ENCODE assay signal across 10 cellular contexts in the genomic region with DNA sequence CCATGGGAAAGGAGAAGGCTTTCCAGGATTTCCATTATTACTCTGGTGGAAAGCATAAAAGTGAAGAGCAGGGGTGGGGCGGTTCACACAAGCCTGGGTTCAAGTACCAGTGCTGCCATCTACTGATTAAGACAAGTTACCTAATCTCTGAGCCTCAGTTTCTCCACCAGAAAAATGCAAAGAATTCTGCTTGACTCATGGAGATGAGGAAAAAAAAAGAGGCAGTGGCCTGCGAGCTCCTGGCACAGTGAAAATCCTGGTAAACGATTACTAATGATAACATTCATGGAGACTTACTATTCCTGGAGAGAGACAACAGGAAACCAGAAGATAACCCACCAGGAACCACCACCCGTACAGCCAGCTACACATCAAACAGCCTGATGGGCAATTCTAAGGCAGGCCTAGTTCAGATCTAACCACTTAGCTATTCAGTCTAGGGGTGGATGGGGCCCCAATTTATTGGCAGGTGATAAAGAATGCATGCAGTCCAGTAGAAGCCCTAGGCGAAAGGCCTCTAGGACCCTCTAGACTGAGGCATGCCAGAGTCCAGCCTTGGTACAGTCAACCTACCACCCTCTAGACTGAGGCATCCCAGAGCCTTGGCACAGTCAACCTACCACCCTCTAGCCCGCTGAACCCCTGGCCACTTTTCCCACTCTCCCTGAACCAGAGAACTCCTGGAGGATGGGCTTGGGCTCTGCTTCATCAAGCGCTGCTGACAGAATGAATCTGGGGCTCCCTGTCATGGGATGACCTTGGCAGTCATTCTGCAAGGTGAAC. TPM values are rescaled to one million over a fixed set of nuclear protein-coding genes. Genes with fewer than 3 reads are reported as not detected.
DNase-seq lines count a peak whose midpoint lies in the region; TF ChIP-seq lines count a peak whose summit lies in the region.
"Had no signal": no experiment of that assay in that cellular context is flagged by ENCODE, and none has a peak within 500 bp of the region (broad histone marks: within the 10 kb centered on the region; RNA-seq: fewer than 3 reads in every experiment).

No MANE protein-coding gene starts in this region.

- peaks cover 12% of the 10 kb centered on the region; the same call in 1 of the 2 replicates for H3K79me2 ChIP-seq in H9 (ENCODE audit: insufficient read depth, low read length)

- H4K5ac ChIP-seq in H9 (ENCODE audit: insufficient read length, low read depth, low read length), result no peak overlapping the region

- DNase-seq in H9 (peak; percentile 19), astrocyte of the hippocampus (ENCODE audit: low read depth, low spot score) (peak; percentile 48), mucosa of gallbladder (ENCODE audit: low spot score) (no peak), hypothalamus (lab: John Stamatoyannopoulos, UW) (no peak), T-helper 1 cell (no peak), HPDE6-E6E7 (ENCODE audit: extremely low spot score) (no peak)
- DNase-seq: activated CD4-positive, alpha-beta T cell treated with anti-CD3 and anti-CD28 coated beads for 36 hours; NCI-H2081 had no signal

- H2AFZ ChIP-seq in H9 (ENCODE audit: low read length), result no peak overlapping the region

- peaks cover 25% of the 10 kb centered on the region for H3K27me3 Mint-ChIP-seq in H9 (ENCODE audit: low read depth)

- H3K18ac ChIP-seq in H9 (ENCODE audit: insufficient read length, low read depth, low read length), result no peak overlapping the region

- peak overlapping the region; percentile 92 for H3K4me3 ChIP-seq in iPS-20b (ENCODE audit: low read length)
- H3K4me3 ChIP-seq in skeletal muscle tissue (ENCODE audit: low read length in 3 of 3), result peak overlapping the region; percentile 86 to 88 (median 87)

- H3K4me1 ChIP-seq in H9 (ENCODE audit: insufficient read depth, low read length) (peaks cover 4% of the 10 kb centered on the region; the same call in 1 of the 2 replicates), iPS-20b (ENCODE audit: insufficient read depth, low read length) (peaks cover 34% of the 10 kb centered on the region), skeletal muscle tissue (ENCODE audit: control insufficient read depth in 3 of 3, insufficient read depth in 3 of 3, low read length in 3 of 3) (peaks cover 68 to 90% (median 81%) of the 10 kb centered on the region in 3 donors)

- peak overlapping the region; percentile 87 to 89 for H3K4me3 Mint-ChIP-seq in H9
- H3K4me3 Mint-ChIP-seq: activated CD4-positive, alpha-beta T cell treated with anti-CD3 and anti-CD28 coated beads for 36 hours had no signal

- H3K79me1 ChIP-seq in H9 (ENCODE audit: insufficient read depth, low read depth, low read length, poor library complexity, severe bottlenecking), result peaks cover 3% of the 10 kb centered on the region

- H4K91ac ChIP-seq in H9 (ENCODE audit: insufficient read length, low read depth, low read length), result no peak overlapping the region

- H3K14ac ChIP-seq in H9 (ENCODE audit: insufficient read depth, low read length), result no peak overlapping the region

- H2BK12ac ChIP-seq in H9 (ENCODE audit: insufficient read length, low read depth, low read length), result no peak overlapping the region

- H3K27ac ChIP-seq in H9 (ENCODE audit: insufficient read length, low read depth, low read length) (no peak overlapping the region), iPS-20b (ENCODE audit: low read length) (no peak overlapping the region), skeletal muscle tissue (ENCODE audit: low read depth, low read length) (peak overlapping the region; percentile 59)

- H2AK5ac ChIP-seq in H9 (ENCODE audit: insufficient read length, low read length), result no peak overlapping the region

- no peak overlapping the region for H3K23ac ChIP-seq in H9 (ENCODE audit: insufficient read length, low read depth, low read length)

- H3K36me3 ChIP-seq in iPS-20b (ENCODE audit: insufficient read depth, low read depth, low read length) (peaks cover 56% of the 10 kb centered on the region), skeletal muscle tissue (ENCODE audit: control insufficient read depth in 3 of 3, insufficient read depth in 3 of 3, low read length in 3 of 3) (peaks cover 28 to 46% (median 44%) of the 10 kb centered on the region in 3 donors)

- no peak overlapping the region for H4K8ac ChIP-seq in H9 (replicated peaks; ENCODE audit: insufficient read length, low read depth, low read length)

- no peak overlapping the region for H3K4ac ChIP-seq in H9 (ENCODE audit: low read depth, low read length)

- peak overlapping the region; percentile 73 for H3K4me2 ChIP-seq in H9 (ENCODE audit: insufficient read depth, insufficient read length, low read length)

- no peaks in the 10 kb centered on the region; a peak in 3 of 5 replicates for H3K9me3 Mint-ChIP-seq in H9

- H3K27me3 ChIP-seq in H9 (ENCODE audit: insufficient read depth, low read length) (peaks cover 8% of the 10 kb centered on the region; the same call in 1 of the 2 replicates), iPS-20b (ENCODE audit: insufficient read depth, low read length) (peaks cover 30% of the 10 kb centered on the region), skeletal muscle tissue (ENCODE audit: control insufficient read depth in 3 of 3, insufficient read depth in 3 of 3, low read length in 3 of 3) (no peaks in the 10 kb centered on the region)

- no peak overlapping the region for H2BK5ac ChIP-seq in H9 (ENCODE audit: insufficient read length, low read length)

- peak overlapping the region in 1 of 3 experiments; percentile 86; a peak in 2 of 7 replicates for H3K27ac Mint-ChIP-seq in H9
- H3K27ac Mint-ChIP-seq: activated CD4-positive, alpha-beta T cell treated with anti-CD3 and anti-CD28 coated beads for 36 hours had no signal

- WGBS in H9 (ENCODE audit: extremely low coverage, insufficient read length, low lambda C conversion rate), result no CpG with 5 or more reads among the region's 7 CpGs

- H2BK20ac ChIP-seq in H9 (ENCODE audit: low read depth, low read length, poor library complexity, severe bottlenecking), result no peak overlapping the region

- TF ChIP-seq CTCF in H9 (conservative IDR thresholded peaks at IDR 0.05), result no peak; the same call in 2 of the 3 replicates

- H3K36me3 Mint-ChIP-seq in H9 (ENCODE audit: insufficient read depth in 1 of 3, low read depth in 3 of 3), result peaks cover 46 to 56% (median 49%) of the 10 kb centered on the region in 3 experiments

- no peak overlapping the region for H3T11ph ChIP-seq in H9 (ENCODE audit: low read length)

- H3K9ac ChIP-seq in H9 (ENCODE audit: extremely low read depth, insufficient read length, low read length) (peak overlapping the region; percentile 32), iPS-20b (ENCODE audit: low read depth, low read length) (0 out of 2 replicates have a peak overlapping the region, but pooled peaks have one; percentile 57), skeletal muscle tissue (ENCODE audit: low read depth in 1 of 3, low read length in 3 of 3) (peak overlapping the region in 2 of 3 donors; percentile 24 to 98)

- no peak overlapping the region for H3K56ac ChIP-seq in H9 (ENCODE audit: insufficient read length, low read depth, low read length)

- peaks cover 6% of the 10 kb centered on the region for H4K20me1 ChIP-seq in H9 (ENCODE audit: control insufficient read depth, insufficient read depth, insufficient read length)

- H3K23me2 ChIP-seq in H9 (ENCODE audit: insufficient read length, low read depth, low read length, poor library complexity, severe bottlenecking), result peaks cover 15% of the 10 kb centered on the region

- H3K4me1 Mint-ChIP-seq in H9, result peaks cover 51 to 55% of the 10 kb centered on the region in 2 experiments

- no peak overlapping the region for H2BK15ac ChIP-seq in H9 (ENCODE audit: low read depth, low read length)

- H2BK120ac ChIP-seq in H9 (ENCODE audit: low read depth, low read length, poor library complexity, severe bottlenecking), result no peak overlapping the region

- H3K9me3 ChIP-seq in H9 (ENCODE audit: control insufficient read depth, low read depth, low read length) (no peaks in the 10 kb centered on the region), iPS-20b (ENCODE audit: insufficient read depth, low read depth, low read length) (no peaks in the 10 kb centered on the region), skeletal muscle tissue (ENCODE audit: control insufficient read depth in 3 of 3, low read length in 3 of 3) (no peaks in the 10 kb centered on the region)

RNA-seq across cellular contexts. Expression of a gene that starts 2.5 kb away (rescaled TPM):
- total RNA-seq in H9 (2021) (30.9 and 35.3 TPM in 2 replicates), skeletal muscle tissue (56.9 TPM), mucosa of gallbladder (129 TPM)

Comparison
In these comparisons a context has a peak if more than half of its experiments do, and no peak if none do; other contexts are left out.
1. DNase-seq: peak in H9 (single experiment) and astrocyte of the hippocampus (single experiment); none in mucosa of gallbladder (single experiment), hypothalamus (0 of 51), T-helper 1 cell (0 of 5) and HPDE6-E6E7 (single experiment).
2. Peak in every context shown above with its lines, with median percentiles within 50 percentile points of each other: H3K9ac ChIP-seq.